Comparison of ENCODE assay signal across 33 cellular contexts in genomic region chr11:73210916-73211667, GRCh38. TPM values are rescaled to one million over a fixed set of nuclear protein-coding genes. Genes with fewer than 3 reads are reported as not detected.
DNase-seq lines count a peak whose midpoint lies in the region; ATAC-seq, FAIRE-seq and TF ChIP-seq lines count a peak whose summit lies in the region.
"Had no signal": no experiment of that assay in that cellular context is flagged by ENCODE, and none has a peak within 500 bp of the region (broad histone marks: within the 10 kb centered on the region; RNA-seq: fewer than 3 reads in every experiment).

No MANE protein-coding gene starts in this region.

- H3K9me3 ChIP-seq in K562 (replicated peaks; ENCODE audit: control insufficient read depth, insufficient read depth, low read depth, low read length) (no peaks in the 10 kb centered on the region), gastrocnemius medialis (no peaks in the 10 kb centered on the region), neuronal stem cell (replicated peaks in 1 of 2; ENCODE audit: control insufficient read depth in 2 of 2, insufficient read depth in 1 of 2, low read depth in 1 of 2, low read length in 2 of 2) (no peaks in the 10 kb centered on the region)
- H3K9me3 ChIP-seq: right atrium auricular region, spleen, testis had no signal

- H3K79me2 ChIP-seq in K562 (ENCODE audit: control insufficient read depth, insufficient read depth, low read length) = no peaks in the 10 kb centered on the region
- H3K79me2 ChIP-seq: hepatocyte had no signal

- in situ Hi-C loops in K562 (cut with MboI) (no loop called here), gastrocnemius medialis (cut with MboI; ENCODE audit: low sequenced_read_pairs in 4 of 4) (no loop called here)

- H3K27me3 Mint-ChIP-seq in nephron progenitor cell (ENCODE audit: low read depth, poor library complexity) = peaks cover 7% of the 10 kb centered on the region

- H3K23ac ChIP-seq in neuronal stem cell (ENCODE audit: low read depth, low read length, poor library complexity) = no peak overlapping the region

- no peak overlapping the region for H2AK5ac ChIP-seq in neuronal stem cell (ENCODE audit: low read depth, low read length)

- H3K4me3 Mint-ChIP-seq in nephron progenitor cell = no peak overlapping the region
- H3K4me3 Mint-ChIP-seq: activated CD8-positive, alpha-beta T cell treated with anti-CD3 and anti-CD28 coated beads, Interleukin-2, amount 10 ng/mL, durations not matched to agents 7 days and 5 days; brain; stimulated activated naive CD8-positive, alpha-beta T cell treated with anti-CD3 and anti-CD28 coated beads, Interleukin-15, Interleukin-2, amounts not matched to agents 100 ng/mL and 50 ng/mL, for 24 hours had no signal

- DNase-seq in SKM-1 treated with dmso at 0.1 percent for 144 hours (lab: John Stamatoyannopoulos, UW; ENCODE audit: unreplicated experiment) (peak; percentile 43), SKM-1 (lab: John Stamatoyannopoulos, UW; ENCODE audit: unreplicated experiment) (no peak), MV-4-11 (lab: John Stamatoyannopoulos, UW) (peak; percentile 89), K562 (ENCODE audit: extremely low read depth in 1 of 4, low spot score in 3 of 4) (no peak), gastrocnemius medialis (peak in 1 of 2 donors; percentile 11), nucleus accumbens (lab: John Stamatoyannopoulos, UW) (no peak), neuronal stem cell (ENCODE audit: low spot score) (no peak), nephron progenitor cell (no peak)
- DNase-seq: 8988T; activated CD4-positive, alpha-beta T cell treated with anti-CD3 and anti-CD28 coated beads for 4 hours; activated CD8-positive, alpha-beta T cell treated with anti-CD3 and anti-CD28 coated beads, Interleukin-2, amount 10 ng/mL, durations not matched to agents 7 days and 5 days; activated naive CD4-positive, alpha-beta T cell treated with anti-CD3 and anti-CD28 coated beads, Interleukin-2, amount 50 U/mL, for 16 hours; amniotic stem cell; Calu3; DND-41; H7; mesendoderm; NCI-H1105 treated with DMSO at 0.1 percent for 48 hours; NCI-H187 treated with DMSO at 0.1 percent for 48 hours; NCI-H2171; NCI-H510A treated with DMSO at 0.1 percent for 48 hours; spleen; stimulated activated CD4-positive, alpha-beta T cell treated with anti-CD3 and anti-CD28 coated beads, Interleukin-2, amount 100 ng/mL, for 24 hours; testis had no signal

- H3K9me3 Mint-ChIP-seq in nephron progenitor cell = peaks cover 7% of the 10 kb centered on the region
- H3K9me3 Mint-ChIP-seq: activated T-helper 2 cell treated with anti-CD3 and anti-CD28 coated beads, Interferon-gamma antibody, Interleukin-2, Interleukin-4, amounts not matched to agents 10 μg/mL and 5 μg/mL and 100 μg/mL, durations not matched to agents 14 hours and 24 hours and 36 hours; stimulated activated naive CD8-positive, alpha-beta T cell treated with anti-CD3 and anti-CD28 coated beads, Interleukin-15, Interleukin-2, amounts not matched to agents 100 ng/mL and 50 ng/mL, for 24 hours had no signal

- H3K36me3 ChIP-seq in K562 (ENCODE audit: control insufficient read depth, insufficient read depth, low read length) = no peaks in the 10 kb centered on the region
- H3K36me3 ChIP-seq in gastrocnemius medialis = no peaks in the 10 kb centered on the region
- H3K36me3 ChIP-seq in neuronal stem cell (replicated peaks in 1 of 2; ENCODE audit: control insufficient read depth in 2 of 2, insufficient read depth in 2 of 2, low read length in 2 of 2) = no peaks in the 10 kb centered on the region
- H3K36me3 ChIP-seq: right atrium auricular region, spleen had no signal

- 24% methylated on average over 4 of the region's 4 CpGs for WGBS in K562 (ENCODE audit: insufficient coverage, low coverage, missing lambda C conversion rate)
- WGBS in neuronal stem cell (ENCODE audit: extremely low coverage in 2 of 2, insufficient read length in 2 of 2, insufficient replicate concordance in 1 of 2), 2 donors = 89% methylated on average over 1 of the region's 4 CpGs; no CpG with 5 or more reads in 1 of the 2 donors

- H3K27me3 ChIP-seq in K562 (ENCODE audit: control insufficient read depth in 2 of 2, insufficient read depth in 2 of 2, low read length in 2 of 2) = 0 out of 5 replicates have a peak, but pooled peaks cover 0 to 3% of the 10 kb centered on the region in 2 experiments
- H3K27me3 ChIP-seq in gastrocnemius medialis = no peaks in the 10 kb centered on the region
- H3K27me3 ChIP-seq in neuronal stem cell (ENCODE audit: control insufficient read depth in 3 of 3, insufficient read depth in 3 of 3, low read depth in 1 of 3, low read length in 3 of 3) = peaks cover 0 to 17% (median 0%) of the 10 kb centered on the region in 3 experiments
- H3K27me3 ChIP-seq: hepatocyte, right atrium auricular region, spleen, testis had no signal

- no peaks in the 10 kb centered on the region for H4K20me1 ChIP-seq in K562 (replicated peaks; ENCODE audit: control insufficient read depth, insufficient read depth, low read length)

- H2AFZ ChIP-seq in K562 (ENCODE audit: low read depth, low read length) = no peak overlapping the region
- no peak overlapping the region for H2AFZ ChIP-seq in neuronal stem cell (ENCODE audit: low read length)
- H2AFZ ChIP-seq: hepatocyte had no signal

- no peak overlapping the region for H3K18ac ChIP-seq in neuronal stem cell (ENCODE audit: low read length)

- H2BK5ac ChIP-seq in neuronal stem cell (ENCODE audit: low read length) = no peak overlapping the region

- H3K4me1 Mint-ChIP-seq in nephron progenitor cell = peaks cover 30% of the 10 kb centered on the region

- TF ChIP-seq POLR2A in K562 (conservative IDR thresholded peaks at IDR 0.05) = no peak
- TF ChIP-seq POLR2A in gastrocnemius medialis (IDR thresholded peaks at IDR 0.05) = no peak

- H4K8ac ChIP-seq in neuronal stem cell (ENCODE audit: low read depth, low read length) = no peak overlapping the region

- no peak overlapping the region for H3K9ac ChIP-seq in K562 (ENCODE audit: insufficient read depth in 1 of 2, low read depth in 2 of 2, low read length in 2 of 2)
- no peak overlapping the region for H3K9ac ChIP-seq in neuronal stem cell (ENCODE audit: low read depth, low read length, poor library complexity)

- H2BK12ac ChIP-seq in neuronal stem cell (ENCODE audit: low read length) = no peak overlapping the region

- H3K4me3 ChIP-seq in K562 (no peak overlapping the region), gastrocnemius medialis (no peak overlapping the region), neuronal stem cell (ENCODE audit: low read length in 2 of 2) (no peak overlapping the region)
- H3K4me3 ChIP-seq: hepatocyte, right atrium auricular region, spleen, testis had no signal

- no peaks in the 10 kb centered on the region for H3K9me1 ChIP-seq in K562 (ENCODE audit: control insufficient read depth, insufficient read depth, low read length)

- ATAC-seq in K562 (no peak), gastrocnemius medialis (no peak)
- ATAC-seq: activated CD8-positive, alpha-beta T cell treated with anti-CD3 and anti-CD28 coated beads, Interleukin-2, amount 10 ng/mL, durations not matched to agents 7 days and 5 days; Right ventricle myocardium inferior had no signal

- intact Hi-C loops in K562 (cut with micrococcal nuclease) = no loop called here
- intact Hi-C loops in gastrocnemius medialis (cut with DNase I; ENCODE audit: low total_unique reads) = no loop called here

- CTCF ChIA-PET in K562 (lab: Yijun Ruan, JAX; ENCODE audit: low intra/inter-chr PET ratio) = no interaction called here

- POLR2A ChIA-PET in K562 (lab: Yijun Ruan, JAX) = interaction anchor here (0.9 to 1.6 kb wide), 2 partner anchors 9 kb away, joined by 3 to 4 read pairs; no protein-coding TSS in a partner anchor

- no peak overlapping the region for H2BK120ac ChIP-seq in neuronal stem cell (ENCODE audit: low read depth, low read length)

- no peak overlapping the region for H3K14ac ChIP-seq in neuronal stem cell (ENCODE audit: low read length)

- H3K4me2 ChIP-seq in K562 (ENCODE audit: insufficient read depth, low read length) (no peak overlapping the region), neuronal stem cell (ENCODE audit: insufficient read depth, low read length, poor library complexity, severe bottlenecking) (no peak overlapping the region)
- H3K4me2 ChIP-seq: hepatocyte had no signal

- H3K4ac ChIP-seq in neuronal stem cell (ENCODE audit: low read length) = no peak overlapping the region

- no TSS peak for BruUV-seq in K562 (replicated peaks; lab: Mats Ljungman, UMichigan)

- H3K79me1 ChIP-seq in neuronal stem cell (ENCODE audit: low read depth, low read length) = no peaks in the 10 kb centered on the region

- FAIRE-seq in K562 (lab: Jason Lieb, UNC) = no peak
- FAIRE-seq: GM18507 had no signal

- no peaks in the 10 kb centered on the region for H3K4me1 ChIP-seq in K562 (replicated peaks in 1 of 2; ENCODE audit: control insufficient read depth in 2 of 2, insufficient read depth in 2 of 2, low read length in 2 of 2)
- peaks cover 27 to 39% of the 10 kb centered on the region in 2 donors for H3K4me1 ChIP-seq in gastrocnemius medialis
- H3K4me1 ChIP-seq in neuronal stem cell (ENCODE audit: control insufficient read depth in 2 of 2, insufficient read depth in 1 of 2, low read depth in 1 of 2, low read length in 2 of 2) = peaks cover 12 to 14% of the 10 kb centered on the region in 2 donors
- H3K4me1 ChIP-seq: testis had no signal

- H3K36me3 Mint-ChIP-seq in nephron progenitor cell (ENCODE audit: low read depth) = no peaks in the 10 kb centered on the region
- H3K36me3 Mint-ChIP-seq: brain had no signal

- TF ChIP-seq CTCF in K562 (IDR thresholded peaks at IDR 0.05 in 2 of 3, conservative IDR thresholded peaks at IDR 0.05 in 1 of 3; ENCODE audit: insufficient read depth in 2 of 3, low read depth in 1 of 3, low read length in 3 of 3) (no peak), gastrocnemius medialis (IDR thresholded peaks at IDR 0.05 in 4 of 5, conservative IDR thresholded peaks at IDR 0.05 in 1 of 5) (no peak), nephron progenitor cell (IDR thresholded peaks at IDR 0.05) (no peak)

- H3K27ac Mint-ChIP-seq in nephron progenitor cell = no peak overlapping the region
- H3K27ac Mint-ChIP-seq: activated CD8-positive, alpha-beta T cell treated with anti-CD3 and anti-CD28 coated beads, Interleukin-2, amount 10 ng/mL, durations not matched to agents 7 days and 5 days; activated T-helper 2 cell treated with anti-CD3 and anti-CD28 coated beads, Interferon-gamma antibody, Interleukin-2, Interleukin-4, amounts not matched to agents 10 μg/mL and 5 μg/mL and 100 μg/mL, durations not matched to agents 14 hours and 24 hours and 36 hours; brain; stimulated activated naive CD8-positive, alpha-beta T cell treated with anti-CD3 and anti-CD28 coated beads, Interleukin-15, Interleukin-2, amounts not matched to agents 100 ng/mL and 50 ng/mL, for 24 hours had no signal

- no peak for TF ChIP-seq RAD21 in K562 (CRISPR knock-in tag; conservative IDR thresholded peaks at IDR 0.05 in 1 of 2, IDR thresholded peaks at IDR 0.05 in 1 of 2)

- no peak overlapping the region for H2BK15ac ChIP-seq in neuronal stem cell (ENCODE audit: low read length)

- no peak for TF ChIP-seq EP300 in K562 (IDR thresholded peaks at IDR 0.05; ENCODE audit: low read length)

- H3K27ac ChIP-seq in K562 (ENCODE audit: extremely low read depth, low read depth, low read length) (no peak overlapping the region), gastrocnemius medialis (peak overlapping the region in 3 of 4 donors; percentile 85 to 97 (median 94)), neuronal stem cell (replicated peaks; ENCODE audit: low read length) (no peak overlapping the region)
- H3K27ac ChIP-seq: C4-2B, hepatocyte, right atrium auricular region, spleen, testis had no signal

- no peak overlapping the region for H4K91ac ChIP-seq in neuronal stem cell (ENCODE audit: low read depth, low read length, poor library complexity)

RNA-seq across cellular contexts. Expression of gene P2RY2, which starts 7.0 kb away (rescaled TPM):
- total RNA-seq in K562 (2011; cell fraction: chromatin; rRNA removed; ENCODE audit: low replicate concordance) = not detected in 2 replicates
- total RNA-seq in K562 (2011; cell fraction: nucleolus; rRNA removed) = not detected in 2 replicates
- total RNA-seq in K562 (2011; cell fraction: nucleoplasm; rRNA removed) = not detected in 2 replicates
- total RNA-seq in K562 (2014; rRNA removed) = not detected in 2 replicates
- not detected in 2 replicates for total RNA-seq in K562 (2014; rRNA removed; fragmentation: Illumina TruSeq; extraction: Trizol)
- not detected in 2 replicates for total RNA-seq in K562 (2015; rRNA removed; fragmentation: Illumina TruSeq; extraction: Trizol)
- total RNA-seq in K562 (2021) = not detected in 2 replicates
- not detected in 2 replicates for polyA plus RNA-seq in K562 (2011; rRNA removed)
- not detected in 2 replicates for polyA plus RNA-seq in K562 (2011; cell fraction: cytosol; rRNA removed)
- not detected in 2 replicates for polyA plus RNA-seq in K562 (2011; cell fraction: nucleus; rRNA removed)
- polyA plus RNA-seq in K562 (2012) = not detected in 2 replicates
- not detected in 2 replicates for polyA plus RNA-seq in K562 (2014; fragmentation: Illumina TruSeq; extraction: Trizol)
- not detected for polyA plus RNA-seq in K562 (2014; fragmentation: Nextera tagmentation; extraction: Ambion mirVana)
- polyA plus RNA-seq in K562 (2014; rRNA removed) = not detected in 2 replicates
- not detected in 2 replicates for polyA minus RNA-seq in K562 (2011; rRNA and poly(A)+ RNA removed)
- not detected in 2 replicates for polyA minus RNA-seq in K562 (2011; cell fraction: cytosol; rRNA and poly(A)+ RNA removed)
- not detected in 2 replicates for polyA minus RNA-seq in K562 (2011; cell fraction: nucleus; rRNA and poly(A)+ RNA removed)
- 10 to 100 TPM; 21.8 to 52.6 (median 44.5) TPM for total RNA-seq in gastrocnemius medialis
- polyA plus RNA-seq in neuronal stem cell (2013, experiment 1 of 2) = 1.2 TPM
- polyA plus RNA-seq in neuronal stem cell (2013, experiment 2 of 2) = 1.2 TPM
- total RNA-seq: activated CD8-positive, alpha-beta T cell treated with anti-CD3 and anti-CD28 coated beads, Interleukin-2, amount 10 ng/mL, durations not matched to agents 7 days and 5 days; activated T-helper 2 cell treated with anti-CD3 and anti-CD28 coated beads, Interferon-gamma antibody, Interleukin-2, Interleukin-4, amounts not matched to agents 10 μg/mL and 5 μg/mL and 100 μg/mL, durations not matched to agents 14 hours and 24 hours and 36 hours; LHCN-M2 had no signal

Comparison
In these comparisons a context has a peak if more than half of its experiments do, and no peak if none do; other contexts are left out.
1. DNase-seq: peak in SKM-1 treated with dmso at 0.1 percent for 144 hours (single experiment) and MV-4-11 (single experiment); none in SKM-1 (single experiment), K562 (0 of 4), nucleus accumbens (0 of 56), neuronal stem cell (single experiment) and nephron progenitor cell (single experiment).
2. H3K27ac ChIP-seq: peak in gastrocnemius medialis (3 of 4); none in K562 (single experiment) and neuronal stem cell (single experiment).
3. RNA of gene P2RY2, which starts 7.0 kb away (total RNA-seq): 21.8 to 52.6 TPM in gastrocnemius medialis; not detected in K562; every median in the first group is over 10 times any median in the second.